Comparison of ENCODE assay signal across 8 cellular contexts in the genomic region with DNA sequence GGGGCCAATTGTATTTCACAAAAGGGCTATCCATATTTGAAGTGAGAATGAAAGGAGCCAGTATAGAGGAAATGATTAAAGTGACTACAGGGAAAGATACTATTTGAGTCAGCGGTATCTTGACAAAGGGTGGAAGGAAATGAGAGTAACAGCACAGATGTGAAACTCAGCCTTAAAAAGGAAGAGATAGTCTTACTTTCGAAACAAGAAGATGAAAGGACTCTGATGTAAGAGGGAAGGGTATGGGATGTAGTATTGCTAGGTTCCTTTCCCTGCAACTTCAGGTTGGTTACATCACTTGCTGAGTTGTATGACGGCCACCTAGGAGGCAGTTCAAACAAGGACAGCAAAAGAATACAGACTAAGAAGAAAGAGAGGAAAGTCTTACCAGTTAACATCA. TPM values are rescaled to one million over a fixed set of nuclear protein-coding genes. Genes with fewer than 3 reads are reported as not detected.
DNase-seq lines count a peak whose midpoint lies in the region; ATAC-seq and TF ChIP-seq lines count a peak whose summit lies in the region.

No MANE protein-coding gene starts in this region.

- H3K4me3 Mint-ChIP-seq in activated CD4-positive, alpha-beta T cell treated with anti-CD3 and anti-CD28 coated beads, Interleukin-2, amount 10 ng/mL, durations not matched to agents 24 days and 14 days, result peak overlapping the region; percentile 63

- H3K27me3 ChIP-seq in A673 (replicated peaks; ENCODE audit: insufficient read depth, low read depth, low read length, poor library complexity), result no peaks in the 10 kb centered on the region
- no peaks in the 10 kb centered on the region for H3K27me3 ChIP-seq in trophoblast cell (ENCODE audit: insufficient read depth, low read length)
- H3K27me3 ChIP-seq in SK-N-SH (ENCODE audit: insufficient read depth), result no peaks in the 10 kb centered on the region

- H3K36me3 Mint-ChIP-seq in activated CD4-positive, alpha-beta T cell treated with anti-CD3 and anti-CD28 coated beads, Interleukin-2, amount 10 ng/mL, durations not matched to agents 24 days and 14 days (ENCODE audit: low read depth), result peaks cover 38% of the 10 kb centered on the region

- H3K23ac ChIP-seq in trophoblast cell (ENCODE audit: low read length), result no peak overlapping the region

- H3K9ac ChIP-seq in trophoblast cell (ENCODE audit: low read length) (no peak overlapping the region), SK-N-SH (no peak overlapping the region)

- H3K9me3 Mint-ChIP-seq in activated CD4-positive, alpha-beta T cell treated with anti-CD3 and anti-CD28 coated beads, Interleukin-2, amount 10 ng/mL, durations not matched to agents 24 days and 14 days, result no peaks in the 10 kb centered on the region

- H3K36me3 ChIP-seq in A673 (ENCODE audit: insufficient read depth, low read length, poor library complexity, severe bottlenecking), result peaks cover 22% of the 10 kb centered on the region
- H3K36me3 ChIP-seq in trophoblast cell (ENCODE audit: control insufficient read depth in 1 of 2, insufficient read depth in 2 of 2, low read length in 2 of 2), result peaks cover 0 to 2% of the 10 kb centered on the region in 2 experiments
- H3K36me3 ChIP-seq in SK-N-SH (replicated peaks in 1 of 2; ENCODE audit: control insufficient read depth in 1 of 2, insufficient read depth in 2 of 2, low read length in 1 of 2), result peaks cover 18 to 30% of the 10 kb centered on the region in 2 experiments

- POLR2A ChIA-PET in A673 (lab: Charles Lee; ENCODE audit: low non-redundant PET) (no interaction called here), SK-N-SH (lab: Yijun Ruan, JAX) (no interaction called here)

- H3K4me2 ChIP-seq in trophoblast cell (ENCODE audit: low read length) (no peak overlapping the region), SK-N-SH (no peak overlapping the region)

- H3K4ac ChIP-seq in trophoblast cell (ENCODE audit: low read depth, low read length), result no peak overlapping the region

- peak; percentile 92 for ATAC-seq in GM19324 (IDR thresholded peaks at IDR 0.05; ENCODE audit: low FRiP score, unreplicated experiment)
- ATAC-seq in HG03108 (IDR thresholded peaks at IDR 0.05; ENCODE audit: unreplicated experiment), result peak; percentile 98

- TF ChIP-seq CTCF in A673 (conservative IDR thresholded peaks at IDR 0.05; ENCODE audit: low read depth, low read length), result no peak
- no peak for TF ChIP-seq CTCF in SK-N-SH (IDR thresholded peaks at IDR 0.05)

- TF ChIP-seq RAD21 in SK-N-SH (IDR thresholded peaks at IDR 0.05; ENCODE audit: low read length), result no peak

- H2BK5ac ChIP-seq in trophoblast cell (ENCODE audit: low read depth, low read length, poor library complexity), result no peak overlapping the region

- H3K79me1 ChIP-seq in trophoblast cell (ENCODE audit: low read length), result no peaks in the 10 kb centered on the region

- no peak overlapping the region for H2BK120ac ChIP-seq in trophoblast cell (ENCODE audit: insufficient read depth, low read length, poor library complexity)

- H3K4me3 ChIP-seq in A673 (ENCODE audit: low read depth, low read length, poor library complexity, severe bottlenecking) (no peak overlapping the region), trophoblast cell (ENCODE audit: low read depth, low read length) (no peak overlapping the region), SK-N-SH (ENCODE audit: low read depth in 2 of 2, low read length in 1 of 2) (no peak overlapping the region)

- H4K12ac ChIP-seq in trophoblast cell (ENCODE audit: low read depth, low read length), result no peak overlapping the region

- WGBS in trophoblast cell (ENCODE audit: extremely low coverage, insufficient coverage, insufficient read length), result no CpG with 5 or more reads among the region's 3 CpGs
- 87% methylated on average over 3 of the region's 3 CpGs for WGBS in SK-N-SH (ENCODE audit: low lambda C conversion rate)

- H4K20me1 ChIP-seq in SK-N-SH (ENCODE audit: insufficient read depth), result no peaks in the 10 kb centered on the region

- no peaks in the 10 kb centered on the region for H3K27me3 Mint-ChIP-seq in activated CD4-positive, alpha-beta T cell treated with anti-CD3 and anti-CD28 coated beads, Interleukin-2, amount 10 ng/mL, durations not matched to agents 24 days and 14 days

- no peaks in the 10 kb centered on the region for H3K9me2 ChIP-seq in SK-N-SH

- peak overlapping the region; percentile 70 for H3K27ac Mint-ChIP-seq in activated CD4-positive, alpha-beta T cell treated with anti-CD3 and anti-CD28 coated beads, Interleukin-2, amount 10 ng/mL, durations not matched to agents 24 days and 14 days

- no peaks in the 10 kb centered on the region for H3K79me2 ChIP-seq in trophoblast cell (ENCODE audit: control insufficient read depth, insufficient read depth, low read length, poor library complexity)
- peaks cover 24% of the 10 kb centered on the region for H3K79me2 ChIP-seq in SK-N-SH (ENCODE audit: insufficient read depth)

- DNase-seq in A673 (ENCODE audit: low spot score) (peak; percentile 23), trophoblast cell (peak; percentile 19 to 78), SK-N-SH (no peak), NCI-H2196 treated with DMSO at 0.1 percent for 48 hours (lab: John Stamatoyannopoulos, UW; ENCODE audit: unreplicated experiment) (no peak), GM03348 (ENCODE audit: low spot score) (no peak)
- DNase-seq in activated CD4-positive, alpha-beta T cell treated with anti-CD3 and anti-CD28 coated beads, Interleukin-2, amount 10 ng/mL, durations not matched to agents 24 days and 14 days, result peak; percentile 81

- H3K4me1 Mint-ChIP-seq in activated CD4-positive, alpha-beta T cell treated with anti-CD3 and anti-CD28 coated beads, Interleukin-2, amount 10 ng/mL, durations not matched to agents 24 days and 14 days, result peaks cover 32% of the 10 kb centered on the region

- intact Hi-C loops in A673 (cut with micrococcal nuclease; ENCODE audit: unreplicated experiment), result no loop called here
- intact Hi-C loops in activated CD4-positive, alpha-beta T cell treated with anti-CD3 and anti-CD28 coated beads, Interleukin-2, amount 10 ng/mL, durations not matched to agents 24 days and 14 days (cut with micrococcal nuclease), result loop anchor here (1.0 to 5.0 kb wide), 4 partner anchors 13 to 105 kb away; a partner anchor contains a TSS

- H3K27ac ChIP-seq in A673 (ENCODE audit: low read depth, low read length, poor library complexity, severe bottlenecking), result peak overlapping the region; percentile 7
- no peak overlapping the region for H3K27ac ChIP-seq in trophoblast cell (ENCODE audit: low read depth, low read length)
- H3K27ac ChIP-seq in SK-N-SH (ENCODE audit: low read depth in 2 of 2, low read length in 1 of 2), result 0 out of 4 replicates have a peak overlapping the region, but pooled peaks of 1 of the 2 experiments have one; percentile 73

- no peak overlapping the region for H2AK5ac ChIP-seq in trophoblast cell (ENCODE audit: low read length)

- H4K8ac ChIP-seq in trophoblast cell (ENCODE audit: low read depth, low read length), result no peak overlapping the region

- H3K18ac ChIP-seq in trophoblast cell (ENCODE audit: low read length), result no peak overlapping the region

- H3K9me3 ChIP-seq in A673 (ENCODE audit: low read depth, low read length, poor library complexity, severe bottlenecking) (no peaks in the 10 kb centered on the region), trophoblast cell (ENCODE audit: insufficient read depth, low read depth, low read length) (no peaks in the 10 kb centered on the region), SK-N-SH (no peaks in the 10 kb centered on the region)

- H3K4me1 ChIP-seq in A673 (ENCODE audit: insufficient read depth, low read length, poor library complexity, severe bottlenecking) (peaks cover 18% of the 10 kb centered on the region), trophoblast cell (ENCODE audit: control insufficient read depth in 1 of 2, insufficient read depth in 2 of 2, low read length in 2 of 2) (no peaks in the 10 kb centered on the region), SK-N-SH (ENCODE audit: control insufficient read depth in 1 of 2, insufficient read depth in 2 of 2, low read depth in 1 of 2, low read length in 1 of 2) (peaks cover 0 to 20% of the 10 kb centered on the region in 2 experiments; a peak in 2 of 4 replicates)

- CTCF ChIA-PET in A673 (lab: Charles Lee) (no interaction called here), SK-N-SH (lab: Yijun Ruan, JAX) (interaction anchor here (1.4 to 2.9 kb wide), 2 partner anchors 17 to 105 kb away, joined by 3 to 17 read pairs; no protein-coding TSS in a partner anchor)

- TF ChIP-seq EP300 in SK-N-SH (IDR thresholded peaks at IDR 0.05; ENCODE audit: borderline replicate concordance in 1 of 2, low read depth in 1 of 2, low read length in 1 of 2), result no peak

- H2AFZ ChIP-seq in trophoblast cell (ENCODE audit: insufficient read depth, low read length, poor library complexity) (no peak overlapping the region), SK-N-SH (ENCODE audit: low read depth) (no peak overlapping the region)

- H4K91ac ChIP-seq in trophoblast cell (ENCODE audit: low read depth, low read length), result no peak overlapping the region

- no peak overlapping the region for H2BK12ac ChIP-seq in trophoblast cell (ENCODE audit: low read length)

- peaks cover 12% of the 10 kb centered on the region for H3F3A ChIP-seq in SK-N-SH (replicated peaks; ENCODE audit: insufficient read depth)

- no TSS peak for BruUV-seq in A673 (replicated peaks; lab: Mats Ljungman, UMichigan)

- H3K14ac ChIP-seq in trophoblast cell (ENCODE audit: low read length), result no peak overlapping the region

RNA-seq across cellular contexts. Expression of a gene that starts 13.7 kb away (rescaled TPM):
- 55.0 and 64.5 TPM in 2 replicates for total RNA-seq in A673 (2021)
- total RNA-seq in activated CD4-positive, alpha-beta T cell treated with anti-CD3 and anti-CD28 coated beads, Interleukin-2, amount 10 ng/mL, durations not matched to agents 24 days and 14 days, result 62.6 and 64.2 TPM in 2 replicates
- polyA plus RNA-seq in trophoblast cell (2013), result 25.8 and 28.0 TPM in 2 replicates
- polyA plus RNA-seq in SK-N-SH (2012; rRNA removed), result 34.1 and 40.8 TPM in 2 replicates
- 48.7 and 73.6 TPM in 2 replicates for polyA plus RNA-seq in SK-N-SH (2012; cell fraction: cytosol; rRNA removed)
- 16.4 and 24.1 TPM in 2 replicates for polyA plus RNA-seq in SK-N-SH (2012; cell fraction: nucleus; rRNA removed)

RNA-seq across cellular contexts. Expression of a gene that starts 14.9 kb away (rescaled TPM):
- 8.2 and 8.3 TPM in 2 replicates for total RNA-seq in A673 (2021)
- total RNA-seq in activated CD4-positive, alpha-beta T cell treated with anti-CD3 and anti-CD28 coated beads, Interleukin-2, amount 10 ng/mL, durations not matched to agents 24 days and 14 days, result 8.1 and 9.0 TPM in 2 replicates
- polyA plus RNA-seq in trophoblast cell (2013), result 4.9 and 5.0 TPM in 2 replicates
- polyA plus RNA-seq in SK-N-SH (2012; rRNA removed), result 0.71 and 0.88 TPM in 2 replicates
- polyA plus RNA-seq in SK-N-SH (2012; cell fraction: cytosol; rRNA removed), result 1.4 and 1.8 TPM in 2 replicates
- polyA plus RNA-seq in SK-N-SH (2012; cell fraction: nucleus; rRNA removed), result 0.52 and 1.0 TPM in 2 replicates

RNA-seq across cellular contexts. Expression of a gene that starts 52.2 kb away (rescaled TPM):
- 16.9 and 18.6 TPM in 2 replicates for total RNA-seq in A673 (2021)
- 15.1 and 19.4 TPM in 2 replicates for total RNA-seq in activated CD4-positive, alpha-beta T cell treated with anti-CD3 and anti-CD28 coated beads, Interleukin-2, amount 10 ng/mL, durations not matched to agents 24 days and 14 days
- polyA plus RNA-seq in trophoblast cell (2013), result 20.7 and 21.7 TPM in 2 replicates
- polyA plus RNA-seq in SK-N-SH (2012; rRNA removed), result 8.7 and 11.1 TPM in 2 replicates
- polyA plus RNA-seq in SK-N-SH (2012; cell fraction: cytosol; rRNA removed), result 13.8 and 18.7 TPM in 2 replicates
- polyA plus RNA-seq in SK-N-SH (2012; cell fraction: nucleus; rRNA removed), result 3.0 and 7.8 TPM in 2 replicates

Comparison
In these comparisons a context has a peak if more than half of its experiments do, and no peak if none do; other contexts are left out.
1. DNase-seq: peak in A673 (single experiment), activated CD4-positive, alpha-beta T cell treated with anti-CD3 and anti-CD28 coated beads, Interleukin-2, amount 10 ng/mL, durations not matched to agents 24 days and 14 days (single experiment) and trophoblast cell (2 of 2); none in SK-N-SH (single experiment), NCI-H2196 treated with DMSO at 0.1 percent for 48 hours (single experiment) and GM03348 (single experiment).